15 cellular contexts compared by ENCODE assay signal in the genomic region with DNA sequence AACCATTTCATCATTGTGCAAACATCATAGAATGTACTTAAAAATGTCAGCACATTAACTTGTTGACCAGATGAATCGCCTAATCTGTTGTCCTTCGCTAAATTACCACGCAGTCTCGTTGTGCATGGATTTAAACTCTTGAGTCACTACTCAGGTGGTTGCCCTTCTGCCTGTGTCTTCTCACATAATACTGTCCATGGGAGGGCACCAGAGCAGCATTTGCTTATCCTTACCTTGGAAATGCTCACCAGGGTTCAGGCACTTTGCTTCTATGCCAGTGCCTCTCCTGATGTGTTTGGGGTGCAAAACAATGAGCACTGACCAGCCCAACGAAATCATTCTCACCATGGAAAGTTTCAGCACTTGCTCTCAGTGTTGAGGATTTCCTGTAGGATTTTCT.
A peak's percentile ranks its signal among the peaks of the same experiment; 100 is the strongest.
DNase-seq lines count a peak whose midpoint lies in the region; ATAC-seq and TF ChIP-seq lines count a peak whose summit lies in the region.
"Had no signal": no experiment of that assay in that cellular context is flagged by ENCODE, and none has a peak within 500 bp of the region (broad histone marks: within the 10 kb centered on the region; RNA-seq: fewer than 3 reads in every experiment).

No MANE protein-coding gene starts in this region.

- H3K4me1 ChIP-seq in GM23248 (ENCODE audit: insufficient read depth) (no peaks in the 10 kb centered on the region), PC-3 (ENCODE audit: insufficient read depth, low read length) (no peaks in the 10 kb centered on the region), hepatocyte (ENCODE audit: insufficient read depth) (no peaks in the 10 kb centered on the region), ascending aorta (no peaks in the 10 kb centered on the region)
- H3K4me1 ChIP-seq in naive thymus-derived CD4-positive, alpha-beta T cell (ENCODE audit: control insufficient read depth in 2 of 2, insufficient read depth in 2 of 2, low read length in 2 of 2): no peaks in the 10 kb centered on the region
- H3K4me1 ChIP-seq: left lung had no signal

- H2AFZ ChIP-seq in GM23248 (no peak overlapping the region), PC-3 (ENCODE audit: low read length) (no peak overlapping the region), hepatocyte (no peak overlapping the region)

- H3K4me2 ChIP-seq in GM23248 (ENCODE audit: unreplicated experiment): no peak overlapping the region
- H3K4me2 ChIP-seq in PC-3 (ENCODE audit: low read length): no peak overlapping the region
- H3K4me2 ChIP-seq in hepatocyte: no peak overlapping the region

- H3K27me3 ChIP-seq in AG04450 (ENCODE audit: control insufficient read depth, insufficient read depth, low read length) (no peaks in the 10 kb centered on the region), GM23248 (replicated peaks; ENCODE audit: insufficient read depth) (no peaks in the 10 kb centered on the region), PC-3 (ENCODE audit: low read length) (no peaks in the 10 kb centered on the region), hepatocyte (no peaks in the 10 kb centered on the region), ascending aorta (no peaks in the 10 kb centered on the region)
- H3K27me3 ChIP-seq in naive thymus-derived CD4-positive, alpha-beta T cell (ENCODE audit: control insufficient read depth in 2 of 2, insufficient read depth in 2 of 2, low read length in 2 of 2): no peaks in the 10 kb centered on the region
- H3K27me3 ChIP-seq: left lung had no signal

- no peaks in the 10 kb centered on the region for H3K36me3 ChIP-seq in GM23248 (ENCODE audit: low read depth)
- no peaks in the 10 kb centered on the region for H3K36me3 ChIP-seq in PC-3 (ENCODE audit: low read depth, low read length)
- no peaks in the 10 kb centered on the region for H3K36me3 ChIP-seq in hepatocyte (replicated peaks; ENCODE audit: insufficient read depth, low read depth)
- H3K36me3 ChIP-seq in ascending aorta: no peaks in the 10 kb centered on the region
- H3K36me3 ChIP-seq in naive thymus-derived CD4-positive, alpha-beta T cell (ENCODE audit: control insufficient read depth in 2 of 3, insufficient read depth in 3 of 3, low read length in 3 of 3): no peaks in the 10 kb centered on the region
- H3K36me3 ChIP-seq: left lung had no signal

- H3K9me2 ChIP-seq in GM23248 (ENCODE audit: insufficient read depth): no peaks in the 10 kb centered on the region
- no peaks in the 10 kb centered on the region for H3K9me2 ChIP-seq in PC-3 (replicated peaks; ENCODE audit: low read length)
- no peaks in the 10 kb centered on the region for H3K9me2 ChIP-seq in hepatocyte (replicated peaks; ENCODE audit: insufficient read depth)

- H3K27ac Mint-ChIP-seq in endothelial cell (ENCODE audit: unreplicated experiment): no peak overlapping the region
- H3K27ac Mint-ChIP-seq in naive thymus-derived CD4-positive, alpha-beta T cell: no peak overlapping the region
- H3K27ac Mint-ChIP-seq: activated CD4-positive, alpha-beta T cell treated with anti-CD3 and anti-CD28 coated beads, Interleukin-2, amount 10 ng/mL, durations not matched to agents 7 days and 5 days; CD4-positive, CD25-positive, alpha-beta regulatory T cell had no signal

- H3K9ac ChIP-seq in GM23248 (no peak overlapping the region), PC-3 (ENCODE audit: low read length) (no peak overlapping the region)

- peaks cover under 1% of the 10 kb centered on the region for H3K27me3 Mint-ChIP-seq in endothelial cell (ENCODE audit: unreplicated experiment)
- H3K27me3 Mint-ChIP-seq in naive thymus-derived CD4-positive, alpha-beta T cell: no peaks in the 10 kb centered on the region
- H3K27me3 Mint-ChIP-seq: activated CD4-positive, alpha-beta T cell treated with anti-CD3 and anti-CD28 coated beads, Interleukin-2, amount 10 ng/mL, durations not matched to agents 7 days and 5 days; CD4-positive, CD25-positive, alpha-beta regulatory T cell; central memory CD8-positive, alpha-beta T cell had no signal

- H3K36me3 Mint-ChIP-seq in endothelial cell (ENCODE audit: low read depth, unreplicated experiment): peaks cover 4% of the 10 kb centered on the region
- H3K36me3 Mint-ChIP-seq in naive thymus-derived CD4-positive, alpha-beta T cell: no peaks in the 10 kb centered on the region
- H3K36me3 Mint-ChIP-seq: CD4-positive, CD25-positive, alpha-beta regulatory T cell had no signal

- no peak overlapping the region for H3K27ac ChIP-seq in AG04450 (ENCODE audit: low read depth, low read length)
- H3K27ac ChIP-seq in GM23248: no peak overlapping the region
- no peak overlapping the region for H3K27ac ChIP-seq in PC-3 (ENCODE audit: low read length)
- H3K27ac ChIP-seq in hepatocyte: no peak overlapping the region
- H3K27ac ChIP-seq in ascending aorta: no peak overlapping the region
- H3K27ac ChIP-seq in naive thymus-derived CD4-positive, alpha-beta T cell (ENCODE audit: low read depth, low read length): no peak overlapping the region
- H3K27ac ChIP-seq: left lung had no signal

- H3F3A ChIP-seq in GM23248 (ENCODE audit: insufficient read depth) (no peaks in the 10 kb centered on the region), PC-3 (ENCODE audit: low read length, unreplicated experiment) (no peaks in the 10 kb centered on the region)

- ATAC-seq in PC-3 (peak; percentile 37; the same call in 1 of the 2 replicates), HG02981 (IDR thresholded peaks at IDR 0.05; ENCODE audit: unreplicated experiment) (no peak)
- no peak for ATAC-seq in naive thymus-derived CD4-positive, alpha-beta T cell
- ATAC-seq: left lung had no signal

- intact Hi-C loops in PC-3 (cut with micrococcal nuclease): no loop called here
- intact Hi-C loops in ascending aorta (cut with DNase I): no loop called here
- intact Hi-C loops in naive thymus-derived CD4-positive, alpha-beta T cell (cut with micrococcal nuclease): no loop called here

- H3K9me3 Mint-ChIP-seq in endothelial cell (ENCODE audit: unreplicated experiment): no peaks in the 10 kb centered on the region
- peaks cover 2 to 20% (median 6%) of the 10 kb centered on the region in 11 donors for H3K9me3 Mint-ChIP-seq in naive thymus-derived CD4-positive, alpha-beta T cell

- CTCF ChIA-PET in AG04450 (lab: Charles Lee) (no interaction called here), PC-3 (lab: Charles Lee) (no interaction called here)
- CTCF ChIA-PET in naive thymus-derived CD4-positive, alpha-beta T cell (lab: Charles Lee): no interaction called here

- H3K4me3 Mint-ChIP-seq in endothelial cell (ENCODE audit: unreplicated experiment): no peak overlapping the region
- H3K4me3 Mint-ChIP-seq in naive thymus-derived CD4-positive, alpha-beta T cell: no peak overlapping the region
- H3K4me3 Mint-ChIP-seq: activated CD4-positive, alpha-beta T cell treated with anti-CD3 and anti-CD28 coated beads, Interleukin-2, amount 10 ng/mL, durations not matched to agents 7 days and 5 days; CD4-positive, CD25-positive, alpha-beta regulatory T cell; central memory CD8-positive, alpha-beta T cell had no signal

- H3K9me3 ChIP-seq in AG04450 (ENCODE audit: control insufficient read depth, insufficient read depth, low read length) (no peaks in the 10 kb centered on the region), GM23248 (ENCODE audit: low read depth) (no peaks in the 10 kb centered on the region), PC-3 (ENCODE audit: low read length) (no peaks in the 10 kb centered on the region), hepatocyte (ENCODE audit: low read depth) (no peaks in the 10 kb centered on the region), ascending aorta (no peaks in the 10 kb centered on the region)
- H3K9me3 ChIP-seq in naive thymus-derived CD4-positive, alpha-beta T cell (ENCODE audit: control insufficient read depth in 2 of 3, low read length in 3 of 3): no peaks in the 10 kb centered on the region

- WGBS in GM23248 (ENCODE audit: low coverage in 1 of 2, low lambda C conversion rate in 2 of 2, missing lambda C conversion rate in 2 of 2), 2 experiments: 29 to 30% methylated on average over 5 of the region's 5 CpGs
- WGBS in hepatocyte (ENCODE audit: low lambda C conversion rate, missing lambda C conversion rate): 69% methylated on average over 5 of the region's 5 CpGs

- no peak for DNase-seq in AG04450 (ENCODE audit: low read depth, low spot score)
- DNase-seq in GM23248: peak; percentile 16
- peak; percentile 25 for DNase-seq in PC-3
- DNase-seq in hepatocyte (ENCODE audit: low spot score): peak; percentile 11
- DNase-seq in ascending aorta (ENCODE audit: low spot score in 2 of 2): no peak
- no peak for DNase-seq in endothelial cell (ENCODE audit: low spot score)
- no peak for DNase-seq in naive thymus-derived CD4-positive, alpha-beta T cell
- DNase-seq: activated CD4-positive, alpha-beta T cell treated with anti-CD3 and anti-CD28 coated beads, Interleukin-2, amount 10 ng/mL, durations not matched to agents 7 days and 5 days; activated effector memory CD4-positive, alpha-beta T cell treated with Interleukin-2 at 50 U/mL for 16 hours; CD4-positive, CD25-positive, alpha-beta regulatory T cell; left lung; occipital lobe; stimulated activated CD4-positive, alpha-beta T cell treated with anti-CD3 and anti-CD28 coated beads, Interleukin-15, amount 100 ng/mL, for 24 hours had no signal

- H3K79me2 ChIP-seq in GM23248 (ENCODE audit: insufficient read depth): no peaks in the 10 kb centered on the region
- no peaks in the 10 kb centered on the region for H3K79me2 ChIP-seq in PC-3 (ENCODE audit: low read length)
- H3K79me2 ChIP-seq in hepatocyte: no peaks in the 10 kb centered on the region

- no TSS peak for BruUV-seq in PC-3 (replicated peaks; lab: Mats Ljungman, UMichigan)

- H3K4me1 Mint-ChIP-seq in endothelial cell (ENCODE audit: unreplicated experiment): no peaks in the 10 kb centered on the region
- H3K4me1 Mint-ChIP-seq in naive thymus-derived CD4-positive, alpha-beta T cell: no peaks in the 10 kb centered on the region
- H3K4me1 Mint-ChIP-seq: activated CD4-positive, alpha-beta T cell treated with anti-CD3 and anti-CD28 coated beads, Interleukin-2, amount 10 ng/mL, durations not matched to agents 7 days and 5 days; CD4-positive, CD25-positive, alpha-beta regulatory T cell; central memory CD8-positive, alpha-beta T cell had no signal

- no peaks in the 10 kb centered on the region for H4K20me1 ChIP-seq in GM23248 (ENCODE audit: insufficient read depth)
- no peaks in the 10 kb centered on the region for H4K20me1 ChIP-seq in PC-3 (ENCODE audit: low read length)
- H4K20me1 ChIP-seq in hepatocyte (ENCODE audit: insufficient read depth, poor library complexity, severe bottlenecking): no peaks in the 10 kb centered on the region

- POLR2A ChIA-PET in AG04450 (lab: Yijun Ruan, JAX): no interaction called here
- POLR2A ChIA-PET in PC-3 (lab: Charles Lee; ENCODE audit: unreplicated experiment): no interaction called here
- POLR2A ChIA-PET in naive thymus-derived CD4-positive, alpha-beta T cell (lab: Charles Lee): no interaction called here

- H3K4me3 ChIP-seq in AG04450 (ENCODE audit: low read depth, low read length): no peak overlapping the region
- no peak overlapping the region for H3K4me3 ChIP-seq in GM23248
- no peak overlapping the region for H3K4me3 ChIP-seq in PC-3 (ENCODE audit: low read length)
- H3K4me3 ChIP-seq in hepatocyte: no peak overlapping the region
- H3K4me3 ChIP-seq in ascending aorta: no peak overlapping the region
- no peak overlapping the region for H3K4me3 ChIP-seq in naive thymus-derived CD4-positive, alpha-beta T cell (ENCODE audit: low read length)
- H3K4me3 ChIP-seq: left lung had no signal

- TF ChIP-seq CTCF in AG04450 (IDR thresholded peaks at IDR 0.05; ENCODE audit: low read depth, low read length) (peak; percentile 22; the same call in 1 of the 2 replicates), PC-3 (conservative IDR thresholded peaks at IDR 0.05; ENCODE audit: low read depth, low read length) (peak; percentile 46), hepatocyte (IDR thresholded peaks at IDR 0.05; ENCODE audit: poor library complexity) (peak; percentile 30), ascending aorta (IDR thresholded peaks at IDR 0.05) (no peak), endothelial cell (IDR thresholded peaks at IDR 0.05; ENCODE audit: unreplicated experiment) (no peak)

- in situ Hi-C loops in GM23248 (cut with MboI): no loop called here

Comparison
In these comparisons a context has a peak if more than half of its experiments do, and no peak if none do; other contexts are left out.
1. DNase-seq: peak in GM23248 (single experiment), PC-3 (single experiment) and hepatocyte (single experiment); none in AG04450 (single experiment), ascending aorta (0 of 2), endothelial cell (single experiment) and naive thymus-derived CD4-positive, alpha-beta T cell (0 of 9).
2. CTCF ChIP-seq: peak in AG04450 (single experiment), PC-3 (single experiment) and hepatocyte (single experiment); none in ascending aorta (0 of 3) and endothelial cell (single experiment).